In the genomic region with DNA sequence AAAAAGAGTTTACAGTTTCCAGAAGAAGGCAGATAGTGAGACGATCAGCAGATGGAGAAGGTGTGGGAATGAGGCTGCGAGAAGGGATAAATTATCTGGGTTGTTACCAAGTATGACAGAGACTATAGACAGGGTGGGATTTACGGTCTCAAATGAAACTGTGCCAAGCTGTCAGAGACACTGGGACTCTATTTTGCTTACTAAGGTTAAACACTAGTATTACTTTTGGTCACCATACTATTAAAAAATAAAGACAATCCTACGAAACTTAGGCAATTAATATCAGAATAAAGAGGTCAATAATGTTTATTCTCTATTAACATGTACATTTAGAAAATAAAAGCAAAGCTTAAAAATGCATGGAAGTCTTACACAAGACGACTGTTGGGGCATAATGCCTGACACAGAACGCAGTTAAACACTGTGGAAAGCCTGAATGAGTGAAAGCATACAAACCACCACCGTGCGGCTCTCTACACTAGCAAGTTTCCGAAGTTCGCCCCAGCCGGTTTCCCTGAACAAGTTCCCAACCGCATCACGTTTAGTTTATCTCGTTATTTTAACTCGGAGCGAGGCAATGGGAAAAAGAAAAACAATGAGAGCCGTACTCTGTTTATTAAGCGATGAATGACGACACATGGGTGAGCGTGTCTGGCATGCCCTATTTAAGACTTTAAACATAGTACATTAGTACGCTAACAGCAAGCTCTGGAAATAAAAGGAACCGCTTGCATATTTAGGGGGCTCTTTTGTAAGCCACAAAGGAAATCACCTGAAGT, we compare ENCODE assay signal across 8 cellular contexts.
DNase-seq lines count a peak whose midpoint lies in the region; ATAC-seq and TF ChIP-seq lines count a peak whose summit lies in the region.

No MANE protein-coding gene starts in this region.

- peak; percentile 37 for ATAC-seq in GM21825 (IDR thresholded peaks at IDR 0.05; ENCODE audit: unreplicated experiment)
- no peak for ATAC-seq in HG02970 (IDR thresholded peaks at IDR 0.05; ENCODE audit: low FRiP score, unreplicated experiment)

- peak; percentile 32 for DNase-seq in GDM1 (lab: John Stamatoyannopoulos, UW)
- peak; percentile 85 to 93 for DNase-seq in Kasumi-1 (lab: John Stamatoyannopoulos, UW)
- DNase-seq in UCSD-AML1 (lab: John Stamatoyannopoulos, UW; ENCODE audit: unreplicated experiment) = peak; percentile 67
- peak; percentile 81 for DNase-seq in choroid plexus epithelial cell (ENCODE audit: low read depth)
- peak; percentile 61 for DNase-seq in kidney tubule cell (ENCODE audit: low spot score)
- DNase-seq in stimulated activated CD4-positive, alpha-beta T cell treated with anti-CD3 and anti-CD28 coated beads, Interleukin-1b, Interleukin-23, amount 100 ng/mL, for 24 hours (ENCODE audit: low read depth in 4 of 4, low spot score in 1 of 4) = peak in 3 of 4 experiments; percentile 2 to 28 (median 11)

- TF ChIP-seq CTCF in choroid plexus epithelial cell (conservative IDR thresholded peaks at IDR 0.05; ENCODE audit: low read depth, low read length) = peak; percentile 57

- H3K4me3 ChIP-seq in choroid plexus epithelial cell (ENCODE audit: low read depth, low read length) = peak overlapping the region; percentile 84

Comparison
In these comparisons a context has a peak if more than half of its experiments do, and no peak if none do; other contexts are left out.
1. DNase-seq: peak in every context shown above with its lines; median percentile 89 in Kasumi-1; 81 in choroid plexus epithelial cell; 67 in UCSD-AML1; 61 in kidney tubule cell; 32 in GDM1; 11 in stimulated activated CD4-positive, alpha-beta T cell treated with anti-CD3 and anti-CD28 coated beads, Interleukin-1b, Interleukin-23, amount 100 ng/mL, for 24 hours.